Comparison of ENCODE assay signal across 18 cellular contexts in genomic region chr7:129940329-129940728, GRCh38. TPM values are rescaled to one million over a fixed set of nuclear protein-coding genes. Genes with fewer than 3 reads are reported as not detected.
DNase-seq lines count a peak whose midpoint lies in the region; ATAC-seq and TF ChIP-seq lines count a peak whose summit lies in the region.
"Had no signal": no experiment of that assay in that cellular context is flagged by ENCODE, and none has a peak within 500 bp of the region (broad histone marks: within the 10 kb centered on the region; RNA-seq: fewer than 3 reads in every experiment).

No MANE protein-coding gene starts in this region.

- H3K4me1 Mint-ChIP-seq in nephron progenitor cell = no peaks in the 10 kb centered on the region

- no peak overlapping the region for H3K4me3 Mint-ChIP-seq in nephron progenitor cell
- H3K4me3 Mint-ChIP-seq: B cell, H9, IgD-negative memory B cell had no signal

- ATAC-seq in Right ventricle myocardium superior (ENCODE audit: poor library complexity) (peak; percentile 65), HG02763 (IDR thresholded peaks at IDR 0.05; ENCODE audit: unreplicated experiment) (no peak), GM21526 (IDR thresholded peaks at IDR 0.05; ENCODE audit: low FRiP score, unreplicated experiment) (no peak), HG02588 (IDR thresholded peaks at IDR 0.05; ENCODE audit: unreplicated experiment) (no peak)

- no peaks in the 10 kb centered on the region for H3K27me3 Mint-ChIP-seq in nephron progenitor cell (ENCODE audit: low read depth, poor library complexity)
- H3K27me3 Mint-ChIP-seq: B cell, IgD-negative memory B cell had no signal

- peak overlapping the region; percentile 85 for H3K27ac Mint-ChIP-seq in nephron progenitor cell
- H3K27ac Mint-ChIP-seq: B cell, IgD-negative memory B cell had no signal

- intact Hi-C loops in Right ventricle myocardium superior (cut with DNase I) (no loop called here), cardiac septum (cut with DNase I) (no loop called here)

- no peak for TF ChIP-seq CTCF in right atrium auricular region (IDR thresholded peaks at IDR 0.05)
- TF ChIP-seq CTCF in nephron progenitor cell (IDR thresholded peaks at IDR 0.05) = no peak

- peaks cover 21% of the 10 kb centered on the region for H3K9me3 Mint-ChIP-seq in nephron progenitor cell
- H3K9me3 Mint-ChIP-seq: H9 had no signal

- H3K27me3 ChIP-seq in right atrium auricular region = no peaks in the 10 kb centered on the region

- peaks cover 0 to 16% of the 10 kb centered on the region in 2 donors for H3K4me1 ChIP-seq in right atrium auricular region

- no peaks in the 10 kb centered on the region for H3K9me3 ChIP-seq in right atrium auricular region

- H3K27ac ChIP-seq in right atrium auricular region = no peak overlapping the region

- no peak overlapping the region for H3K4me3 ChIP-seq in right atrium auricular region

- peaks cover 9% of the 10 kb centered on the region for H3K36me3 ChIP-seq in right atrium auricular region

- no peak for DNase-seq in Right ventricle myocardium superior
- DNase-seq in cardiac septum (ENCODE audit: low spot score) = no peak
- DNase-seq in right atrium auricular region (ENCODE audit: low spot score) = peak; percentile 18
- DNase-seq in nephron progenitor cell = no peak
- DNase-seq: DMS 273 treated with DMSO at 0.1 percent for 48 hours; H9; MM.1S; NCI-H1092 treated with DMSO at 0.1 percent for 48 hours; NCI-H146; NCI-H2081; NCI-H2171 treated with DMSO at 0.1 percent for 48 hours; NK-92 treated with Interleukin-12 subunit alpha and Interleukin-12 subunit beta, amount 100 ng/mL, for 24 hours; SHP77 had no signal

- H3K36me3 Mint-ChIP-seq in nephron progenitor cell (ENCODE audit: low read depth) = peaks cover 83% of the 10 kb centered on the region

RNA-seq across cellular contexts. Expression of gene UBE2H, which starts 12.4 kb away (rescaled TPM):
- total RNA-seq in Right ventricle myocardium superior (96.8 TPM), cardiac septum (228 TPM), right atrium auricular region (10 to 100 TPM; 72.6 to 81.8 TPM)
